In the genomic region with DNA sequence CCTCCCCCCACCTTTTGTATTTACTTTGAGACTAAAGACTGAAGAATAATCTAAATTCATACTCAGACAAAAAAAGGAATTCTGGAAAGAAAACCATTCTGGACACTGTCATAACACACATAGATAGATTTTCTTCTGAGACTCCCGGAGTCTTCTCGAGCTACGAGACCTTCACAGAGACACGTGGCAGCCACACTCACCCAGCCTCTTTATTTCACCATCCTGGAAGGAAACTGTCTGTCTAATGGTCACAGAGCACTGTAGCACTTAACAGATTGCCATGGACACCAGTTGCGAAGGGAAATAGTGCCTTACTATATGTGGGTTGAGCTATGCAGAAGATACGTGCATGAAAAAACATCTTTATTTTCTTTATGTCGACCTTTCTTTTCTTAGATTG, we compare ENCODE assay signal across 22 cellular contexts. TPM values are rescaled to one million over a fixed set of nuclear protein-coding genes. Genes with fewer than 3 reads are reported as not detected.
DNase-seq lines count a peak whose midpoint lies in the region; ATAC-seq and TF ChIP-seq lines count a peak whose summit lies in the region.
"Had no signal": no experiment of that assay in that cellular context is flagged by ENCODE, and none has a peak within 500 bp of the region (broad histone marks: within the 10 kb centered on the region; RNA-seq: fewer than 3 reads in every experiment).

No MANE protein-coding gene starts in this region.

- peaks cover 27 to 30% of the 10 kb centered on the region in 2 experiments for H3K4me1 Mint-ChIP-seq in H9
- peaks cover 41% of the 10 kb centered on the region for H3K4me1 Mint-ChIP-seq in WTC11
- peaks cover 19% of the 10 kb centered on the region for H3K4me1 Mint-ChIP-seq in neural progenitor cell
- H3K4me1 Mint-ChIP-seq: CD14-positive monocyte; CD4-positive, alpha-beta memory T cell; IgD-negative memory B cell had no signal

- TF ChIP-seq CTCF in H9 (conservative IDR thresholded peaks at IDR 0.05) (no peak), WTC11 (IDR thresholded peaks at IDR 0.05) (no peak), neural progenitor cell (IDR thresholded peaks at IDR 0.05) (no peak)

- H3K4me2 ChIP-seq in H9 (ENCODE audit: insufficient read depth, insufficient read length, low read length): no peak overlapping the region
- no peak overlapping the region for H3K4me2 ChIP-seq in neural progenitor cell
- H3K4me2 ChIP-seq: BLaER1 had no signal

- no peaks in the 10 kb centered on the region for H3K79me1 ChIP-seq in H9 (ENCODE audit: insufficient read depth, low read depth, low read length, poor library complexity, severe bottlenecking)

- no peak overlapping the region for H3K4ac ChIP-seq in H9 (ENCODE audit: low read depth, low read length)

- H3K27ac Mint-ChIP-seq in H9: peak overlapping the region in 1 of 3 experiments; percentile 40; a peak in 3 of 7 replicates
- H3K27ac Mint-ChIP-seq in WTC11: no peak overlapping the region; the same call in 1 of the 2 replicates
- no peak overlapping the region for H3K27ac Mint-ChIP-seq in neural progenitor cell
- H3K27ac Mint-ChIP-seq: CD14-positive monocyte; CD4-positive, alpha-beta memory T cell; IgD-negative memory B cell had no signal

- no peak overlapping the region for H3K14ac ChIP-seq in H9 (ENCODE audit: insufficient read depth, low read length)

- H2BK120ac ChIP-seq in H9 (ENCODE audit: low read depth, low read length, poor library complexity, severe bottlenecking): no peak overlapping the region

- H3K27ac ChIP-seq in H9 (ENCODE audit: insufficient read length, low read depth, low read length) (no peak overlapping the region), iPS-20b (ENCODE audit: low read length) (no peak overlapping the region), neural progenitor cell (no peak overlapping the region)
- H3K27ac ChIP-seq: BLaER1, GM23248, HL-60 had no signal

- peak overlapping the region; percentile 59 for H2AFZ ChIP-seq in H9 (ENCODE audit: low read length)
- peak overlapping the region; percentile 73 for H2AFZ ChIP-seq in neural progenitor cell (replicated peaks)
- H2AFZ ChIP-seq: GM23248 had no signal

- H4K8ac ChIP-seq in H9 (replicated peaks; ENCODE audit: insufficient read length, low read depth, low read length): no peak overlapping the region

- H3K56ac ChIP-seq in H9 (ENCODE audit: insufficient read length, low read depth, low read length): no peak overlapping the region

- H2BK12ac ChIP-seq in H9 (ENCODE audit: insufficient read length, low read depth, low read length): no peak overlapping the region

- H2BK15ac ChIP-seq in H9 (ENCODE audit: low read depth, low read length): no peak overlapping the region

- H3K4me3 Mint-ChIP-seq in H9: no peak overlapping the region
- H3K4me3 Mint-ChIP-seq in WTC11: no peak overlapping the region
- no peak overlapping the region for H3K4me3 Mint-ChIP-seq in neural progenitor cell
- H3K4me3 Mint-ChIP-seq: CD14-positive monocyte; CD4-positive, alpha-beta memory T cell; IgD-negative memory B cell had no signal

- H3K23ac ChIP-seq in H9 (ENCODE audit: insufficient read length, low read depth, low read length): no peak overlapping the region

- no peak for DNase-seq in H9
- no peak for DNase-seq in WTC11 (ENCODE audit: low spot score)
- DNase-seq in neural progenitor cell (ENCODE audit: low spot score): no peak
- DNase-seq in D341Med (ENCODE audit: low spot score): no peak
- DNase-seq: 8988T; CD4-positive, alpha-beta memory T cell; DMS79 treated with DMSO at 0.1 percent for 48 hours; GF-D8; GM23248; HCEC 1CT; KBM-7 had no signal

- peak overlapping the region; percentile 60 for H2BK20ac ChIP-seq in H9 (ENCODE audit: low read depth, low read length, poor library complexity, severe bottlenecking)

- H4K5ac ChIP-seq in H9 (ENCODE audit: insufficient read length, low read depth, low read length): no peak overlapping the region

- H3K9ac ChIP-seq in H9 (ENCODE audit: extremely low read depth, insufficient read length, low read length): no peak overlapping the region
- peak overlapping the region; percentile 2; the same call in 1 of the 2 replicates for H3K9ac ChIP-seq in iPS-20b (ENCODE audit: low read depth, low read length)
- no peak overlapping the region for H3K9ac ChIP-seq in neural progenitor cell
- H3K9ac ChIP-seq: BLaER1, GM23248 had no signal

- H3K9me3 ChIP-seq in H9 (ENCODE audit: control insufficient read depth, low read depth, low read length) (no peaks in the 10 kb centered on the region), iPS-20b (ENCODE audit: insufficient read depth, low read depth, low read length) (no peaks in the 10 kb centered on the region), neural progenitor cell (ENCODE audit: low read depth) (no peaks in the 10 kb centered on the region)
- H3K9me3 ChIP-seq: BLaER1 had no signal

- H2BK5ac ChIP-seq in H9 (ENCODE audit: insufficient read length, low read length): no peak overlapping the region

- no peak overlapping the region for H3K18ac ChIP-seq in H9 (ENCODE audit: insufficient read length, low read depth, low read length)

- no peak overlapping the region for H4K91ac ChIP-seq in H9 (ENCODE audit: insufficient read length, low read depth, low read length)

- H4K20me1 ChIP-seq in H9 (ENCODE audit: control insufficient read depth, insufficient read depth, insufficient read length) (no peaks in the 10 kb centered on the region), neural progenitor cell (ENCODE audit: low read depth) (no peaks in the 10 kb centered on the region)
- H4K20me1 ChIP-seq: BLaER1 had no signal

- H3T11ph ChIP-seq in H9 (ENCODE audit: low read length): no peak overlapping the region

- no CpG with 5 or more reads among the region's 7 CpGs for WGBS in H9 (ENCODE audit: extremely low coverage, insufficient read length, low lambda C conversion rate)

- H3K4me1 ChIP-seq in H9 (ENCODE audit: insufficient read depth, low read length) (peaks cover 4% of the 10 kb centered on the region; the same call in 1 of the 2 replicates), iPS-20b (ENCODE audit: insufficient read depth, low read length) (peaks cover 18% of the 10 kb centered on the region; the same call in 1 of the 2 replicates), neural progenitor cell (no peaks in the 10 kb centered on the region)

- H3K23me2 ChIP-seq in H9 (ENCODE audit: insufficient read length, low read depth, low read length, poor library complexity, severe bottlenecking): no peaks in the 10 kb centered on the region

- CTCF ChIA-PET in WTC11 (lab: Charles Lee): interaction anchor here (0.6 to 1.0 kb wide), 3 partner anchors 18 to 31 kb away, joined by 3 to 6 read pairs (median 5); no protein-coding TSS in a partner anchor

- H3F3A ChIP-seq in neural progenitor cell (ENCODE audit: low read depth): no peaks in the 10 kb centered on the region

- H3K27me3 ChIP-seq in H9 (ENCODE audit: insufficient read depth, low read length) (no peaks in the 10 kb centered on the region), iPS-20b (ENCODE audit: insufficient read depth, low read length) (no peaks in the 10 kb centered on the region), neural progenitor cell (no peaks in the 10 kb centered on the region)
- H3K27me3 ChIP-seq: BLaER1 had no signal

- ATAC-seq in WTC11 (peak; percentile 58; the same call in 1 of the 2 replicates), HG03432 (IDR thresholded peaks at IDR 0.05; ENCODE audit: unreplicated experiment) (no peak), GM19328 (IDR thresholded peaks at IDR 0.05; ENCODE audit: unreplicated experiment) (no peak)
- ATAC-seq: GM12878, HepG2 had no signal

- H3K36me3 Mint-ChIP-seq in H9 (ENCODE audit: insufficient read depth in 1 of 3, low read depth in 3 of 3): peaks cover 0 to 14% (median 5%) of the 10 kb centered on the region in 3 experiments; a peak in 3 of 7 replicates
- peaks cover 6% of the 10 kb centered on the region; the same call in 1 of the 2 replicates for H3K36me3 Mint-ChIP-seq in WTC11
- no peaks in the 10 kb centered on the region for H3K36me3 Mint-ChIP-seq in neural progenitor cell
- H3K36me3 Mint-ChIP-seq: CD14-positive monocyte; CD4-positive, alpha-beta memory T cell had no signal

- H3K4me3 ChIP-seq in iPS-20b (ENCODE audit: low read length): no peak overlapping the region
- H3K4me3 ChIP-seq in neural progenitor cell: no peak overlapping the region
- H3K4me3 ChIP-seq: BLaER1, GM12878, GM23248 had no signal

- no peaks in the 10 kb centered on the region for H3K36me3 ChIP-seq in iPS-20b (ENCODE audit: insufficient read depth, low read depth, low read length)
- H3K36me3 ChIP-seq in neural progenitor cell: no peaks in the 10 kb centered on the region
- H3K36me3 ChIP-seq: BLaER1 had no signal

- H3K9me3 Mint-ChIP-seq in H9 (peaks cover 0 to 1% of the 10 kb centered on the region in 2 experiments; a peak in 1 of 5 replicates), WTC11 (peaks cover 7% of the 10 kb centered on the region; the same call in 1 of the 2 replicates), neural progenitor cell (no peaks in the 10 kb centered on the region)

- no peak overlapping the region for H2AK5ac ChIP-seq in H9 (ENCODE audit: insufficient read length, low read length)

- POLR2A ChIA-PET in WTC11 (lab: Charles Lee): no interaction called here

- H3K27me3 Mint-ChIP-seq in H9 (ENCODE audit: low read depth) (no peaks in the 10 kb centered on the region; the same call in 1 of the 2 replicates), WTC11 (ENCODE audit: low read depth) (no peaks in the 10 kb centered on the region; the same call in none of the 2 replicates), neural progenitor cell (ENCODE audit: insufficient read depth, low read depth) (peaks cover 2% of the 10 kb centered on the region)
- H3K27me3 Mint-ChIP-seq: IgD-negative memory B cell had no signal

- H3K79me2 ChIP-seq in H9 (ENCODE audit: insufficient read depth, low read length): no peaks in the 10 kb centered on the region
- no peaks in the 10 kb centered on the region for H3K79me2 ChIP-seq in neural progenitor cell (ENCODE audit: low read depth)

TF ChIP-seq in WTC11, 78 proteins besides CTCF, POLR2A, EP300 and RAD21:
- TF ChIP-seq ZNF232 (CRISPR knock-in tag; IDR thresholded peaks at IDR 0.05): no peak
- TF ChIP-seq, protein P1, sequence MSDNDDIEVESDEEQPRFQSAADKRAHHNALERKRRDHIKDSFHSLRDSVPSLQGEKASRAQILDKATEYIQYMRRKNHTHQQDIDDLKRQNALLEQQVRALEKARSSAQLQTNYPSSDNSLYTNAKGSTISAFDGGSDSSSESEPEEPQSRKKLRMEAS (CRISPR knock-in tag; IDR thresholded peaks at IDR 0.05): peak; percentile 76; the same call in 1 of the 2 replicates

RNA-seq across cellular contexts. Expression of a gene that starts 57.9 kb away (rescaled TPM):
- not detected in 2 replicates for total RNA-seq in H9 (2021)
- total RNA-seq in WTC11 (2021): not detected in 3 replicates
- 0.50 TPM in 1 of 2 replicates, not detected in the other for total RNA-seq in neural progenitor cell (ENCODE audit: low replicate concordance)
- total RNA-seq: A673; CD4-positive, alpha-beta memory T cell; GM12878; GM23248; HepG2; HT1080 had no signal
